ENCODE assay signal across 1 cellular context in the genomic region with DNA sequence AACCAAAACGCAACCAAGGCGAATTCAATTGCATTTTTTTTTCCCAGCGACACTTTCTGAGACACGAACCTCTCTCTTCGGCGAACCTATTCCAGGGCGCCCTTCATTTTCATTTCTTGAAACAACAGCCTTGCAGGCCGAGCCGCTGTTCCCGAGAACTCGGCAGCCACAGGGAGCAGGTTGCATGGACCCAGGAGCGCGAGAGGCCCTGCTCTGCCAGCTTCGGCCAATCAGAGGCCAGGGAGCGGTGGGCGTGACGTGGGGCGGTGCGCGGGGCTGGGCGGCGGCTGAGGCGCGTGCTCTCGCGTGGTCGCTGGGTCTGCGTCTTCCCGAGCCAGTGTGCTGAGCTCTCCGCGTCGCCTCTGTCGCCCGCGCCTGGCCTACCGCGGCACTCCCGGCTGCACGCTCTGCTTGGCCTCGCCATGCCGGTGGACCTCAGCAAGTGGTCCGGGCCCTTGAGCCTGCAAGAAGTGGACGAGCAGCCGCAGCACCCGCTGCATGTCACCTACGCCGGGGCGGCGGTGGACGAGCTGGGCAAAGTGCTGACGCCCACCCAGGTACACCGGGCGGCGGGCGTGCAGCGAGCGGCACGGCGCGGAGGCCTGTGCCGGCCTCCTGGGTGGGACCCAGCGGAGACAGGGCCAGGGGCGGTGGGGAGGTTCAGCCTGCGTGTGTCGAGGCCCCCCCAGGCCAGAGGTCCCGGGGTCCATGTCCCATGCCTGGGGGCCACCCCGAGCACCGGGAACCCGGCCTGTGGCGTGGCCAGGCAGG.
TF ChIP-seq lines count a peak whose summit lies in the region.

A gene (plus strand): TSS at position 337 of the 771 bp plus-strand sequence. CDS start 86 bp downstream, at position 423.

TF ChIP-seq in HepG2, 621 proteins besides CTCF, POLR2A, EP300 and RAD21 (continued from another document and continues in another):
- TF ChIP-seq, protein P1, sequence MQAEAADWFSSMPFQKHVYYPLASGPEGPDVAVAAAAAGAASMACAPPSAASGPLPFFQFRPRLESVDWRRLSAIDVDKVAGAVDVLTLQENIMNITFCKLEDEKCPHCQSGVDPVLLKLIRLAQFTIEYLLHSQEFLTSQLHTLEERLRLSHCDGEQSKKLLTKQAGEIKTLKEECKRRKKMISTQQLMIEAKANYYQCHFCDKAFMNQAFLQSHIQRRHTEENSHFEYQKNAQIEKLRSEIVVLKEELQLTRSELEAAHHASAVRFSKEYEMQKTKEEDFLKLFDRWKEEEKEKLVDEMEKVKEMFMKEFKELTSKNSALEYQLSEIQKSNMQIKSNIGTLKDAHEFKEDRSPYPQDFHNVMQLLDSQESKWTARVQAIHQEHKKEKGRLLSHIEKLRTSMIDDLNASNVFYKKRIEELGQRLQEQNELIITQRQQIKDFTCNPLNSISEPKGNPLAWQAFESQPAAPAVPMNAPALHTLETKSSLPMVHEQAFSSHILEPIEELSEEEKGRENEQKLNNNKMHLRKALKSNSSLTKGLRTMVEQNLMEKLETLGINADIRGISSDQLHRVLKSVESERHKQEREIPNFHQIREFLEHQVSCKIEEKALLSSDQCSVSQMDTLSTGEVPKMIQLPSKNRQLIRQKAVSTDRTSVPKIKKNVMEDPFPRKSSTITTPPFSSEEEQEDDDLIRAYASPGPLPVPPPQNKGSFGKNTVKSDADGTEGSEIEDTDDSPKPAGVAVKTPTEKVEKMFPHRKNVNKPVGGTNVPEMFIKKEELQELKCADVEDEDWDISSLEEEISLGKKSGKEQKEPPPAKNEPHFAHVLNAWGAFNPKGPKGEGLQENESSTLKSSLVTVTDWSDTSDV (CRISPR knock-in tag; IDR thresholded peaks at IDR 0.05), result peak; percentile 54; the same call in 1 of the 2 replicates
- TF ChIP-seq MTA3 (CRISPR knock-in tag; IDR thresholded peaks at IDR 0.05), result no peak
- peak; percentile 85 for TF ChIP-seq ZNF230 (CRISPR knock-in tag; IDR thresholded peaks at IDR 0.05)
- TF ChIP-seq, protein P2, sequence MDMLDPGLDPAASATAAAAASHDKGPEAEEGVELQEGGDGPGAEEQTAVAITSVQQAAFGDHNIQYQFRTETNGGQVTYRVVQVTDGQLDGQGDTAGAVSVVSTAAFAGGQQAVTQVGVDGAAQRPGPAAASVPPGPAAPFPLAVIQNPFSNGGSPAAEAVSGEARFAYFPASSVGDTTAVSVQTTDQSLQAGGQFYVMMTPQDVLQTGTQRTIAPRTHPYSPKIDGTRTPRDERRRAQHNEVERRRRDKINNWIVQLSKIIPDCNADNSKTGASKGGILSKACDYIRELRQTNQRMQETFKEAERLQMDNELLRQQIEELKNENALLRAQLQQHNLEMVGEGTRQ (IDR thresholded peaks at IDR 0.05; ENCODE audit: low read depth, low read length), result no peak
- TF ChIP-seq, protein P2 (CRISPR knock-in tag; IDR thresholded peaks at IDR 0.05; ENCODE audit: borderline replicate concordance), result no peak
- TF ChIP-seq CHCHD3 (CRISPR knock-in tag; IDR thresholded peaks at IDR 0.05), result peak; percentile 87; the same call in 1 of the 2 replicates
- TF ChIP-seq RBAK (CRISPR knock-in tag; IDR thresholded peaks at IDR 0.05), result no peak
- TF ChIP-seq, protein P3, sequence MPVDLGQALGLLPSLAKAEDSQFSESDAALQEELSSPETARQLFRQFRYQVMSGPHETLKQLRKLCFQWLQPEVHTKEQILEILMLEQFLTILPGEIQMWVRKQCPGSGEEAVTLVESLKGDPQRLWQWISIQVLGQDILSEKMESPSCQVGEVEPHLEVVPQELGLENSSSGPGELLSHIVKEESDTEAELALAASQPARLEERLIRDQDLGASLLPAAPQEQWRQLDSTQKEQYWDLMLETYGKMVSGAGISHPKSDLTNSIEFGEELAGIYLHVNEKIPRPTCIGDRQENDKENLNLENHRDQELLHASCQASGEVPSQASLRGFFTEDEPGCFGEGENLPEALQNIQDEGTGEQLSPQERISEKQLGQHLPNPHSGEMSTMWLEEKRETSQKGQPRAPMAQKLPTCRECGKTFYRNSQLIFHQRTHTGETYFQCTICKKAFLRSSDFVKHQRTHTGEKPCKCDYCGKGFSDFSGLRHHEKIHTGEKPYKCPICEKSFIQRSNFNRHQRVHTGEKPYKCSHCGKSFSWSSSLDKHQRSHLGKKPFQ (CRISPR knock-in tag; IDR thresholded peaks at IDR 0.05; ENCODE audit: insufficient replicate concordance), result peak; percentile 55
- peak; percentile 76; the same call in 1 of the 2 replicates for TF ChIP-seq ZFP82 (CRISPR knock-in tag; IDR thresholded peaks at IDR 0.05; ENCODE audit: borderline replicate concordance)
- no peak for TF ChIP-seq HNRNPH1 (optimal IDR thresholded peaks at IDR 0.05; ENCODE audit: low read depth, low read length)
- no peak for TF ChIP-seq PTBP1 (IDR thresholded peaks at IDR 0.05; ENCODE audit: low read depth, low read length, poor library complexity, severe bottlenecking)
- peak; percentile 71 for TF ChIP-seq HNF4A (CRISPR knock-in tag; IDR thresholded peaks at IDR 0.05)
- TF ChIP-seq, protein P4, sequence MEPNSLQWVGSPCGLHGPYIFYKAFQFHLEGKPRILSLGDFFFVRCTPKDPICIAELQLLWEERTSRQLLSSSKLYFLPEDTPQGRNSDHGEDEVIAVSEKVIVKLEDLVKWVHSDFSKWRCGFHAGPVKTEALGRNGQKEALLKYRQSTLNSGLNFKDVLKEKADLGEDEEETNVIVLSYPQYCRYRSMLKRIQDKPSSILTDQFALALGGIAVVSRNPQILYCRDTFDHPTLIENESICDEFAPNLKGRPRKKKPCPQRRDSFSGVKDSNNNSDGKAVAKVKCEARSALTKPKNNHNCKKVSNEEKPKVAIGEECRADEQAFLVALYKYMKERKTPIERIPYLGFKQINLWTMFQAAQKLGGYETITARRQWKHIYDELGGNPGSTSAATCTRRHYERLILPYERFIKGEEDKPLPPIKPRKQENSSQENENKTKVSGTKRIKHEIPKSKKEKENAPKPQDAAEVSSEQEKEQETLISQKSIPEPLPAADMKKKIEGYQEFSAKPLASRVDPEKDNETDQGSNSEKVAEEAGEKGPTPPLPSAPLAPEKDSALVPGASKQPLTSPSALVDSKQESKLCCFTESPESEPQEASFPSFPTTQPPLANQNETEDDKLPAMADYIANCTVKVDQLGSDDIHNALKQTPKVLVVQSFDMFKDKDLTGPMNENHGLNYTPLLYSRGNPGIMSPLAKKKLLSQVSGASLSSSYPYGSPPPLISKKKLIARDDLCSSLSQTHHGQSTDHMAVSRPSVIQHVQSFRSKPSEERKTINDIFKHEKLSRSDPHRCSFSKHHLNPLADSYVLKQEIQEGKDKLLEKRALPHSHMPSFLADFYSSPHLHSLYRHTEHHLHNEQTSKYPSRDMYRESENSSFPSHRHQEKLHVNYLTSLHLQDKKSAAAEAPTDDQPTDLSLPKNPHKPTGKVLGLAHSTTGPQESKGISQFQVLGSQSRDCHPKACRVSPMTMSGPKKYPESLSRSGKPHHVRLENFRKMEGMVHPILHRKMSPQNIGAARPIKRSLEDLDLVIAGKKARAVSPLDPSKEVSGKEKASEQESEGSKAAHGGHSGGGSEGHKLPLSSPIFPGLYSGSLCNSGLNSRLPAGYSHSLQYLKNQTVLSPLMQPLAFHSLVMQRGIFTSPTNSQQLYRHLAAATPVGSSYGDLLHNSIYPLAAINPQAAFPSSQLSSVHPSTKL (CRISPR knock-in tag; IDR thresholded peaks at IDR 0.05), result peak; percentile 65; the same call in 1 of the 2 replicates
- no peak for TF ChIP-seq U2AF2 (IDR thresholded peaks at IDR 0.05; ENCODE audit: low read depth, low read length)
- TF ChIP-seq, protein P5, sequence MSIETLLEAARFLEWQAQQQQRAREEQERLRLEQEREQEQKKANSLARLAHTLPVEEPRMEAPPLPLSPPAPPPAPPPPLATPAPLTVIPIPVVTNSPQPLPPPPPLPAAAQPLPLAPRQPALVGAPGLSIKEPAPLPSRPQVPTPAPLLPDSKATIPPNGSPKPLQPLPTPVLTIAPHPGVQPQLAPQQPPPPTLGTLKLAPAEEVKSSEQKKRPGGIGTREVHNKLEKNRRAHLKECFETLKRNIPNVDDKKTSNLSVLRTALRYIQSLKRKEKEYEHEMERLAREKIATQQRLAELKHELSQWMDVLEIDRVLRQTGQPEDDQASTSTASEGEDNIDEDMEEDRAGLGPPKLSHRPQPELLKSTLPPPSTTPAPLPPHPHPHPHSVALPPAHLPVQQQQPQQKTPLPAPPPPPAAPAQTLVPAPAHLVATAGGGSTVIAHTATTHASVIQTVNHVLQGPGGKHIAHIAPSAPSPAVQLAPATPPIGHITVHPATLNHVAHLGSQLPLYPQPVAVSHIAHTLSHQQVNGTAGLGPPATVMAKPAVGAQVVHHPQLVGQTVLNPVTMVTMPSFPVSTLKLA (IDR thresholded peaks at IDR 0.05), result peak; percentile 69
- TF ChIP-seq, protein P6, sequence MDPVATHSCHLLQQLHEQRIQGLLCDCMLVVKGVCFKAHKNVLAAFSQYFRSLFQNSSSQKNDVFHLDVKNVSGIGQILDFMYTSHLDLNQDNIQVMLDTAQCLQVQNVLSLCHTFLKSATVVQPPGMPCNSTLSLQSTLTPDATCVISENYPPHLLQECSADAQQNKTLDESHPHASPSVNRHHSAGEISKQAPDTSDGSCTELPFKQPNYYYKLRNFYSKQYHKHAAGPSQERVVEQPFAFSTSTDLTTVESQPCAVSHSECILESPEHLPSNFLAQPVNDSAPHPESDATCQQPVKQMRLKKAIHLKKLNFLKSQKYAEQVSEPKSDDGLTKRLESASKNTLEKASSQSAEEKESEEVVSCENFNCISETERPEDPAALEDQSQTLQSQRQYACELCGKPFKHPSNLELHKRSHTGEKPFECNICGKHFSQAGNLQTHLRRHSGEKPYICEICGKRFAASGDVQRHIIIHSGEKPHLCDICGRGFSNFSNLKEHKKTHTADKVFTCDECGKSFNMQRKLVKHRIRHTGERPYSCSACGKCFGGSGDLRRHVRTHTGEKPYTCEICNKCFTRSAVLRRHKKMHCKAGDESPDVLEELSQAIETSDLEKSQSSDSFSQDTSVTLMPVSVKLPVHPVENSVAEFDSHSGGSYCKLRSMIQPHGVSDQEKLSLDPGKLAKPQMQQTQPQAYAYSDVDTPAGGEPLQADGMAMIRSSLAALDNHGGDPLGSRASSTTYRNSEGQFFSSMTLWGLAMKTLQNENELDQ (CRISPR knock-in tag; IDR thresholded peaks at IDR 0.05; ENCODE audit: borderline replicate concordance), result no peak
- TF ChIP-seq SSRP1 (CRISPR knock-in tag; IDR thresholded peaks at IDR 0.05), result no peak
- TF ChIP-seq, protein P7, sequence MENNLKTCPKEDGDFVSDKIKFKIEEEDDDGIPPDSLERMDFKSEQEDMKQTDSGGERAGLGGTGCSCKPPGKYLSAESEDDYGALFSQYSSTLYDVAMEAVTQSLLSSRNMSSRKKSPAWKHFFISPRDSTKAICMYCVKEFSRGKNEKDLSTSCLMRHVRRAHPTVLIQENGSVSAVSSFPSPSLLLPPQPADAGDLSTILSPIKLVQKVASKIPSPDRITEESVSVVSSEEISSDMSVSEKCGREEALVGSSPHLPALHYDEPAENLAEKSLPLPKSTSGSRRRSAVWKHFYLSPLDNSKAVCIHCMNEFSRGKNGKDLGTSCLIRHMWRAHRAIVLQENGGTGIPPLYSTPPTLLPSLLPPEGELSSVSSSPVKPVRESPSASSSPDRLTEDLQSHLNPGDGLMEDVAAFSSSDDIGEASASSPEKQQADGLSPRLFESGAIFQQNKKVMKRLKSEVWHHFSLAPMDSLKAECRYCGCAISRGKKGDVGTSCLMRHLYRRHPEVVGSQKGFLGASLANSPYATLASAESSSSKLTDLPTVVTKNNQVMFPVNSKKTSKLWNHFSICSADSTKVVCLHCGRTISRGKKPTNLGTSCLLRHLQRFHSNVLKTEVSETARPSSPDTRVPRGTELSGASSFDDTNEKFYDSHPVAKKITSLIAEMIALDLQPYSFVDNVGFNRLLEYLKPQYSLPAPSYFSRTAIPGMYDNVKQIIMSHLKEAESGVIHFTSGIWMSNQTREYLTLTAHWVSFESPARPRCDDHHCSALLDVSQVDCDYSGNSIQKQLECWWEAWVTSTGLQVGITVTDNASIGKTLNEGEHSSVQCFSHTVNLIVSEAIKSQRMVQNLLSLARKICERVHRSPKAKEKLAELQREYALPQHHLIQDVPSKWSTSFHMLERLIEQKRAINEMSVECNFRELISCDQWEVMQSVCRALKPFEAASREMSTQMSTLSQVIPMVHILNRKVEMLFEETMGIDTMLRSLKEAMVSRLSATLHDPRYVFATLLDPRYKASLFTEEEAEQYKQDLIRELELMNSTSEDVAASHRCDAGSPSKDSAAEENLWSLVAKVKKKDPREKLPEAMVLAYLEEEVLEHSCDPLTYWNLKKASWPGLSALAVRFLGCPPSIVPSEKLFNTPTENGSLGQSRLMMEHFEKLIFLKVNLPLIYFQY (CRISPR knock-in tag; IDR thresholded peaks at IDR 0.05; ENCODE audit: borderline replicate concordance), result peak; percentile 72
- TF ChIP-seq, protein P8, sequence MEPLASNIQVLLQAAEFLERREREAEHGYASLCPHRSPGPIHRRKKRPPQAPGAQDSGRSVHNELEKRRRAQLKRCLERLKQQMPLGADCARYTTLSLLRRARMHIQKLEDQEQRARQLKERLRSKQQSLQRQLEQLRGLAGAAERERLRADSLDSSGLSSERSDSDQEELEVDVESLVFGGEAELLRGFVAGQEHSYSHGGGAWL (CRISPR knock-in tag; IDR thresholded peaks at IDR 0.05), result peak; percentile 79
- TF ChIP-seq, protein P9, sequence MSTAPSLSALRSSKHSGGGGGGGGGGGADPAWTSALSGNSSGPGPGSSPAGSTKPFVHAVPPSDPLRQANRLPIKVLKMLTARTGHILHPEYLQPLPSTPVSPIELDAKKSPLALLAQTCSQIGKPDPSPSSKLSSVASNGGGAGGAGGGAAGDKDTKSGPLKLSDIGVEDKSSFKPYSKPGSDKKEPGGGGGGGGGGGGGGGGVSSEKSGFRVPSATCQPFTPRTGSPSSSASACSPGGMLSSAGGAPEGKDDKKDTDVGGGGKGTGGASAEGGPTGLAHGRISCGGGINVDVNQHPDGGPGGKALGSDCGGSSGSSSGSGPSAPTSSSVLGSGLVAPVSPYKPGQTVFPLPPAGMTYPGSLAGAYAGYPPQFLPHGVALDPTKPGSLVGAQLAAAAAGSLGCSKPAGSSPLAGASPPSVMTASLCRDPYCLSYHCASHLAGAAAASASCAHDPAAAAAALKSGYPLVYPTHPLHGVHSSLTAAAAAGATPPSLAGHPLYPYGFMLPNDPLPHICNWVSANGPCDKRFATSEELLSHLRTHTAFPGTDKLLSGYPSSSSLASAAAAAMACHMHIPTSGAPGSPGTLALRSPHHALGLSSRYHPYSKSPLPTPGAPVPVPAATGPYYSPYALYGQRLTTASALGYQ (CRISPR knock-in tag; IDR thresholded peaks at IDR 0.05), result peak; percentile 65
- TF ChIP-seq JUNB (CRISPR knock-in tag; IDR thresholded peaks at IDR 0.05; ENCODE audit: borderline replicate concordance), result no peak
- TF ChIP-seq, protein P10, sequence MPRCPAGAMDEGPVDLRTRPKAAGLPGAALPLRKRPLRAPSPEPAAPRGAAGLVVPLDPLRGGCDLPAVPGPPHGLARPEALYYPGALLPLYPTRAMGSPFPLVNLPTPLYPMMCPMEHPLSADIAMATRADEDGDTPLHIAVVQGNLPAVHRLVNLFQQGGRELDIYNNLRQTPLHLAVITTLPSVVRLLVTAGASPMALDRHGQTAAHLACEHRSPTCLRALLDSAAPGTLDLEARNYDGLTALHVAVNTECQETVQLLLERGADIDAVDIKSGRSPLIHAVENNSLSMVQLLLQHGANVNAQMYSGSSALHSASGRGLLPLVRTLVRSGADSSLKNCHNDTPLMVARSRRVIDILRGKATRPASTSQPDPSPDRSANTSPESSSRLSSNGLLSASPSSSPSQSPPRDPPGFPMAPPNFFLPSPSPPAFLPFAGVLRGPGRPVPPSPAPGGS (CRISPR knock-in tag; IDR thresholded peaks at IDR 0.05), result peak; percentile 69; the same call in 1 of the 2 replicates
- TF ChIP-seq ZMAT3 (CRISPR knock-in tag; conservative IDR thresholded peaks at IDR 0.05), result peak; percentile 81
- TF ChIP-seq MBNL3 (CRISPR knock-in tag; conservative IDR thresholded peaks at IDR 0.05), result no peak
- TF ChIP-seq ZNF484 (CRISPR knock-in tag; IDR thresholded peaks at IDR 0.05; ENCODE audit: borderline replicate concordance, low read depth), result no peak; the same call in 1 of the 2 replicates
